ENCODE assay signal across 10 cellular contexts in the genomic region with DNA sequence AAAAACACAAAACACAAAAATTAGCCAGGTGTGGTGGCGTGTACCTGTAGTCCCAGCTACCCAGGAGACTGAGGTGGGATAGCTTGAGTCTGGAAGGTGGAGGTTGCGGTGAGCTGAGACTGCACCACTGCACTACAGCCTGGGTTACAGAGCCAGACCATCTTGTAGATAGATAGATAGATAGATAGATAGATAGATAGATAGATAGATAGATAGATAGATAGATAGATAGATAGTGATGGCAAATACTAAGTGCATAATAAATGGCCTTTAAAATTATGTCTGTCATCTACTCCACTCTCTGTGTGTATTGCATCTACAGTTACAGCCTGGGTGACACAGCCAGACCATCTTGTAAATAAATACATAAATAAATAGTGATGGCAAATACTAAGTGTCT. TPM values are rescaled to one million over a fixed set of nuclear protein-coding genes. Genes with fewer than 3 reads are reported as not detected.
"Had no signal": no experiment of that assay in that cellular context is flagged by ENCODE, and none has a peak within 500 bp of the region (broad histone marks: within the 10 kb centered on the region; RNA-seq: fewer than 3 reads in every experiment).

No MANE protein-coding gene starts in this region.

- H3K9me3 ChIP-seq: HAP-1 had no signal

- H3K9ac ChIP-seq: GM23248 had no signal

- DNase-seq: GM23248, GOT3, H7, H9, HCEC 1CT, HFFc6 had no signal

- H3K36me3 ChIP-seq: HAP-1 had no signal

- H3K27ac ChIP-seq: GM23248 had no signal

- H3K4me1 ChIP-seq: HAP-1 had no signal

- H2AFZ ChIP-seq: GM23248, GM23338 had no signal

- ATAC-seq: GM23338, HCT116 had no signal

- H3K4me3 ChIP-seq: GM23248, GM23338, HAP-1 had no signal

- FAIRE-seq: H1 had no signal

RNA-seq across cellular contexts. Expression of gene CHRM4, which starts 56.0 kb away (rescaled TPM):
- total RNA-seq: GM23248, HFFc6 had no signal
- polyA plus RNA-seq: GM23248, GM23338 had no signal
